9 cellular contexts compared by ENCODE assay signal in the genomic region with DNA sequence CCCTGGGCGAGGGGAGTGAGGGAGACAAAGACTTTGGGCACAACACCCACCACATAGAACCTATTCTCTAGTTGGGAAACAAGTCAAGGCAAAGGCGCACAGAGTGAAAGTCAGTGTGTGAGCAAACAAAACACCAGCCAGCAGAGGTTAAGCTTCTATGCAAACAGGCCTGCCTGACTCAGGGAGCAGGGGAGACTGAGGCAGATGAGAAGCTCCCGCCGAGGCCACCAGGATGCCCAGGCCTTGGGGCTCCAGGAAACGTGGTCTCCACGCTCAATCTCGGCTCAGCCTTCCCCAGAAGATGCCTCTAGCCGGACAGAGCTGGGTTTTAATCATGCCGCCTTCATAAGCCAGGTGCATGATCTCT.
DNase-seq lines count a peak whose midpoint lies in the region; ATAC-seq, FAIRE-seq and TF ChIP-seq lines count a peak whose summit lies in the region.
"Had no signal": no experiment of that assay in that cellular context is flagged by ENCODE, and none has a peak within 500 bp of the region (broad histone marks: within the 10 kb centered on the region; RNA-seq: fewer than 3 reads in every experiment).

No MANE protein-coding gene starts in this region.

- POLR2A ChIA-PET in PC-3 (lab: Charles Lee; ENCODE audit: unreplicated experiment), result interaction anchor here (0.6 to 1.0 kb wide), 2 partner anchors 83 to 547 kb away, joined by 3 to 4 read pairs; no protein-coding TSS in a partner anchor

- H3K4me2 ChIP-seq in BLaER1 treated with 17β-estradiol and CSF1 and Interleukin-3, amounts not matched to agents 10 nM and 100 nM, result peak overlapping the region in 9 of 11 experiments; percentile 81 to 94 (median 90); a peak in 12 of 22 replicates
- peak overlapping the region; percentile 79 for H3K4me2 ChIP-seq in PC-3 (ENCODE audit: low read length)
- H3K4me2 ChIP-seq in keratinocyte (ENCODE audit: control insufficient read depth, extremely low read depth, insufficient read depth, low read depth, low read length), result peak overlapping the region; percentile 53

- H3F3A ChIP-seq in PC-3 (ENCODE audit: low read length, unreplicated experiment), result no peaks in the 10 kb centered on the region

- H3K4me1 ChIP-seq in BLaER1 treated with 17β-estradiol and CSF1 and Interleukin-3, amounts not matched to agents 10 nM and 100 nM, result peaks cover 0 to 16% (median 9%) of the 10 kb centered on the region in 10 experiments; a peak in 13 of 20 replicates
- peaks cover 10% of the 10 kb centered on the region; the same call in 1 of the 2 replicates for H3K4me1 ChIP-seq in PC-3 (ENCODE audit: insufficient read depth, low read length)
- no peaks in the 10 kb centered on the region for H3K4me1 ChIP-seq in keratinocyte (ENCODE audit: control insufficient read depth, extremely low read depth, insufficient read depth, low read length)

- DNase-seq in PC-3, result no peak
- DNase-seq in keratinocyte (ENCODE audit: low read depth, low spot score), result no peak
- DNase-seq in SKM-1 (lab: John Stamatoyannopoulos, UW; ENCODE audit: unreplicated experiment), result no peak
- DNase-seq in SW480 (ENCODE audit: low spot score), result no peak
- no peak for DNase-seq in medulla oblongata (ENCODE audit: extremely low spot score)
- DNase-seq in activated naive CD4-positive, alpha-beta T cell treated with anti-CD3 and anti-CD28 coated beads, Interleukin-2, amount 50 U/mL, for 16 hours, result no peak

- no peaks in the 10 kb centered on the region for H3K9me3 ChIP-seq in BLaER1 treated with 17β-estradiol and CSF1 and Interleukin-3, amounts not matched to agents 10 nM and 100 nM (replicated peaks in 1 of 11)
- H3K9me3 ChIP-seq in PC-3 (ENCODE audit: low read length), result no peaks in the 10 kb centered on the region
- no peaks in the 10 kb centered on the region for H3K9me3 ChIP-seq in keratinocyte (ENCODE audit: control insufficient read depth, low read depth, low read length)

- H3K9ac ChIP-seq in BLaER1 treated with 17β-estradiol and CSF1 and Interleukin-3, amounts not matched to agents 10 nM and 100 nM, result no peak overlapping the region
- H3K9ac ChIP-seq in PC-3 (ENCODE audit: low read length) (no peak overlapping the region), keratinocyte (ENCODE audit: control insufficient read depth, extremely low read depth, insufficient read depth, low read length) (no peak overlapping the region)

- dilution Hi-C loops in keratinocyte (cut with MboI; ENCODE audit: extremely low pct_ligation_motif_present, low sequenced_read_pairs), result no loop called here

- BruUV-seq in PC-3 (replicated peaks; lab: Mats Ljungman, UMichigan), result no TSS peak

- H3K36me3 ChIP-seq in BLaER1 treated with 17β-estradiol and CSF1 and Interleukin-3, amounts not matched to agents 10 nM and 100 nM, result no peaks in the 10 kb centered on the region
- H3K36me3 ChIP-seq in PC-3 (ENCODE audit: low read depth, low read length) (no peaks in the 10 kb centered on the region), keratinocyte (ENCODE audit: control insufficient read depth in 2 of 2, extremely low read depth in 1 of 2, insufficient read depth in 2 of 2, low read length in 2 of 2) (no peaks in the 10 kb centered on the region)

- H3K27ac ChIP-seq in BLaER1 treated with 17β-estradiol and CSF1 and Interleukin-3, amounts not matched to agents 10 nM and 100 nM, result no peak overlapping the region
- no peak overlapping the region for H3K27ac ChIP-seq in PC-3 (ENCODE audit: low read length)
- no peak overlapping the region for H3K27ac ChIP-seq in keratinocyte (ENCODE audit: control insufficient read depth, insufficient read depth, low read length)
- H3K27ac ChIP-seq: SK-N-MC had no signal

- H3K9me1 ChIP-seq in keratinocyte (ENCODE audit: control insufficient read depth, extremely low read depth, insufficient read depth, low read length), result no peaks in the 10 kb centered on the region

- H3K4me3 ChIP-seq in BLaER1 treated with 17β-estradiol and CSF1 and Interleukin-3, amounts not matched to agents 10 nM and 100 nM, result peak overlapping the region in 1 of 10 experiments; percentile 50; a peak in 2 of 20 replicates
- peak overlapping the region; percentile 57; the same call in 1 of the 2 replicates for H3K4me3 ChIP-seq in PC-3 (ENCODE audit: low read length)
- H3K4me3 ChIP-seq in keratinocyte (ENCODE audit: control insufficient read depth in 2 of 3, extremely low read depth in 1 of 3, insufficient read depth in 2 of 3, low read depth in 1 of 3, low read length in 3 of 3), result no peak overlapping the region
- H3K4me3 ChIP-seq: SK-N-MC had no signal

- TF ChIP-seq CTCF in PC-3 (conservative IDR thresholded peaks at IDR 0.05; ENCODE audit: low read depth, low read length), result no peak
- TF ChIP-seq CTCF in keratinocyte (optimal IDR thresholded peaks at IDR 0.05 in 1 of 3, IDR thresholded peaks at IDR 0.05 in 1 of 3, conservative IDR thresholded peaks at IDR 0.05 in 1 of 3; ENCODE audit: extremely low read depth in 1 of 3, insufficient read depth in 2 of 3, low read length in 3 of 3), result peak in 1 of 3 experiments; percentile 4

- ATAC-seq in GM21528 (IDR thresholded peaks at IDR 0.05; ENCODE audit: low FRiP score, unreplicated experiment) (peak; percentile 12), PC-3 (peak; percentile 8)

- CTCF ChIA-PET in PC-3 (lab: Charles Lee), result interaction anchor here (0.5 to 2.4 kb wide), 36 partner anchors 10 to 788 kb away, joined by 3 to 34 read pairs (median 4); a partner anchor contains a TSS

- H2AFZ ChIP-seq in PC-3 (ENCODE audit: low read length), result peak overlapping the region; percentile 84
- H2AFZ ChIP-seq in keratinocyte (ENCODE audit: control insufficient read depth, low read length), result no peak overlapping the region

- intact Hi-C loops in PC-3 (cut with micrococcal nuclease), result loop anchor here (1.0 to 5.0 kb wide), 5 partner anchors 67 to 546 kb away; no protein-coding TSS in a partner anchor

- no peaks in the 10 kb centered on the region for H4K20me1 ChIP-seq in BLaER1 treated with 17β-estradiol and CSF1 and Interleukin-3, amounts not matched to agents 10 nM and 100 nM
- H4K20me1 ChIP-seq in PC-3 (ENCODE audit: low read length) (no peaks in the 10 kb centered on the region), keratinocyte (ENCODE audit: control insufficient read depth, extremely low read depth, insufficient read depth, low read length) (no peaks in the 10 kb centered on the region)

- no peaks in the 10 kb centered on the region for H3K79me2 ChIP-seq in PC-3 (ENCODE audit: low read length)
- H3K79me2 ChIP-seq in keratinocyte (ENCODE audit: control insufficient read depth, insufficient read depth, low read length), result no peaks in the 10 kb centered on the region

- peaks cover 0 to 9% (median 0%) of the 10 kb centered on the region in 11 experiments; a peak in 5 of 22 replicates for H3K27me3 ChIP-seq in BLaER1 treated with 17β-estradiol and CSF1 and Interleukin-3, amounts not matched to agents 10 nM and 100 nM
- H3K27me3 ChIP-seq in PC-3 (ENCODE audit: low read length) (no peaks in the 10 kb centered on the region), keratinocyte (ENCODE audit: control insufficient read depth, extremely low read depth, insufficient read depth, low read length) (no peaks in the 10 kb centered on the region)

- no peaks in the 10 kb centered on the region for H3K9me2 ChIP-seq in PC-3 (replicated peaks; ENCODE audit: low read length)

- no peak for FAIRE-seq in keratinocyte (lab: Jason Lieb, UNC)
